Comparison of ENCODE assay signal across 8 cellular contexts in the genomic region with DNA sequence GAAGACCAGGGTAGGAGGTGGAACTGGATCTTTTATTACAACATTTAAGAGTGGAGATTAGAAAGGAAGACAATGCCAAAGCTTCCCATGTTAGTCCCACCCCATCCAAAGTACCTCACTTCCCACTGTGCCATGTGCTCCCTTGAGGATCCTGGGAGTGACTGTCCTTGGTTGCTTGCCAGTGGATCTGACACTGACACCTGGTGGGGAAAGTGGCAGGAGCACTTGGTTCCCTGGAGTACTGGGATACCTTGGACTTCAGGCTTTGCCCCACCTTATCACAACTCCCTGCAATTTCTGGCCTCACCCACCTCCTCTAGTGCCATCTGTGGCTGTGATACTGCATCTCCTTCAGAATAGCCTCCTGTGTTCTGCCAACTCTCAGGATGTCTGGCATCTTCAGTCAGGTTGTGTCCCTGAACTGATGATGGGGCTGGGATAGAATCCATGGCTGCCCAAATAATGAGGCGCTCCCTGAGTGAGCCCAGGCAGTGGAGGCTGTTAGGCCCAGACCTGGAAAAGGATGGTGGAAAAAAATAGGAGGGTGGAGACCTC. TPM values are rescaled to one million over a fixed set of nuclear protein-coding genes. Genes with fewer than 3 reads are reported as not detected.
DNase-seq lines count a peak whose midpoint lies in the region; ATAC-seq and TF ChIP-seq lines count a peak whose summit lies in the region.

No MANE protein-coding gene starts in this region.

- no peak overlapping the region for H3K4me3 ChIP-seq in adrenal gland
- peak overlapping the region in 1 of 4 donors; percentile 73 for H3K4me3 ChIP-seq in tibial nerve

- peaks cover 54% of the 10 kb centered on the region for H3K36me3 Mint-ChIP-seq in activated T-cell treated with anti-CD3 and anti-CD28 coated beads, Interleukin-2, amount 50 U/mL, for 24 hours (ENCODE audit: low read depth)

- H3K27me3 Mint-ChIP-seq in activated T-cell treated with anti-CD3 and anti-CD28 coated beads, Interleukin-2, amount 50 U/mL, for 24 hours: no peaks in the 10 kb centered on the region

- peaks cover 0 to 37% of the 10 kb centered on the region in 2 donors for H3K36me3 ChIP-seq in adrenal gland (replicated peaks in 1 of 2)
- peaks cover 0 to 37% (median 14%) of the 10 kb centered on the region in 3 donors for H3K36me3 ChIP-seq in tibial nerve

- peak overlapping the region in 2 of 5 donors; percentile 91 for H3K27ac ChIP-seq in adrenal gland
- H3K27ac ChIP-seq in tibial nerve: peak overlapping the region in 3 of 4 donors; percentile 91 to 96 (median 94)

- intact Hi-C loops in adrenal gland (cut with DNase I): no loop called here

- H3K27me3 ChIP-seq in adrenal gland: no peaks in the 10 kb centered on the region
- H3K27me3 ChIP-seq in tibial nerve: no peaks in the 10 kb centered on the region

- WGBS in adrenal gland, 4 donors: 82 to 95% (median 87%) methylated on average over 1 of the region's 1 CpG
- 85 to 100% methylated on average over 1 of the region's 1 CpG for WGBS in tibial nerve, 2 donors

- DNase-seq in activated T-cell treated with anti-CD3 and anti-CD28 coated beads, Interleukin-2, amount 50 U/mL, for 24 hours: no peak
- DNase-seq in activated T-cell treated with anti-CD3 and anti-CD28 coated beads for 4 hours (no peak), NCI-H2107 (lab: John Stamatoyannopoulos, UW) (peak; percentile 16), adrenal gland (peak in 6 of 7 donors; percentile 65 to 86 (median 68)), iris pigment epithelial cell (ENCODE audit: low read depth) (peak; percentile 39), tibial nerve (ENCODE audit: low spot score in 2 of 2) (no peak), omental fat pad (ENCODE audit: low spot score) (no peak)
- no peak for DNase-seq in effector CD4-positive, alpha-beta T cell

- H3K4me3 Mint-ChIP-seq in activated T-cell treated with anti-CD3 and anti-CD28 coated beads, Interleukin-2, amount 50 U/mL, for 24 hours: peak overlapping the region; percentile 83

- H3K9me3 Mint-ChIP-seq in activated T-cell treated with anti-CD3 and anti-CD28 coated beads, Interleukin-2, amount 50 U/mL, for 24 hours: no peaks in the 10 kb centered on the region

- H3K4me1 Mint-ChIP-seq in activated T-cell treated with anti-CD3 and anti-CD28 coated beads, Interleukin-2, amount 50 U/mL, for 24 hours (ENCODE audit: low read depth): peaks cover 30% of the 10 kb centered on the region

- H3K27ac Mint-ChIP-seq in activated T-cell treated with anti-CD3 and anti-CD28 coated beads, Interleukin-2, amount 50 U/mL, for 24 hours: peak overlapping the region; percentile 31

- TF ChIP-seq EP300 in tibial nerve (IDR thresholded peaks at IDR 0.05): no peak

- TF ChIP-seq POLR2A in adrenal gland (IDR thresholded peaks at IDR 0.05) (no peak), tibial nerve (IDR thresholded peaks at IDR 0.05) (no peak)

- no peak for ATAC-seq in omental fat pad (ENCODE audit: low FRiP score)

- peaks cover 0 to 19% of the 10 kb centered on the region in 2 donors for H3K4me1 ChIP-seq in adrenal gland (replicated peaks in 1 of 2)
- H3K4me1 ChIP-seq in tibial nerve: peaks cover 0 to 23% (median 10%) of the 10 kb centered on the region in 4 donors

- peak in 4 of 6 experiments; percentile 17 to 24 (median 22) for TF ChIP-seq CTCF in adrenal gland (IDR thresholded peaks at IDR 0.05)
- no peak for TF ChIP-seq CTCF in tibial nerve (IDR thresholded peaks at IDR 0.05)
- TF ChIP-seq CTCF in omental fat pad (IDR thresholded peaks at IDR 0.05): no peak

- H3K9me3 ChIP-seq in adrenal gland (replicated peaks in 1 of 3): no peaks in the 10 kb centered on the region
- H3K9me3 ChIP-seq in tibial nerve: no peaks in the 10 kb centered on the region

RNA-seq across cellular contexts. Expression of a gene that starts 1.3 kb away (rescaled TPM):
- total RNA-seq in adrenal gland: 10 to 100 TPM in 1 of 8 donors, 1 to 10 TPM in 7; 1.2 to 66.8 (median 5.0) TPM
- polyA plus RNA-seq in adrenal gland: 1 to 10 TPM; 2.8 to 3.5 (median 3.2) TPM
- 10 to 100 TPM; 11.4 to 29.3 (median 13.0) TPM for total RNA-seq in tibial nerve
- 1 to 10 TPM; 1.1 to 7.1 (median 2.4) TPM for total RNA-seq in omental fat pad

RNA-seq across cellular contexts. Expression of a gene that starts 16.6 kb away (rescaled TPM):
- 1,000 to 10,000 TPM; 1,083 to 1,590 (median 1,398) TPM for total RNA-seq in adrenal gland
- polyA plus RNA-seq in adrenal gland: 1,000 to 10,000 TPM in 2 of 3 donors, 100 to 1,000 TPM in 1; 897 to 5,418 (median 3,997) TPM
- 100 to 1,000 TPM; 698 to 988 (median 804) TPM for total RNA-seq in tibial nerve
- total RNA-seq in omental fat pad: 100 to 1,000 TPM; 790 to 927 (median 897) TPM

RNA-seq across cellular contexts. Expression of a gene that starts 24.5 kb away (rescaled TPM):
- not detected for total RNA-seq in adrenal gland
- polyA plus RNA-seq in adrenal gland: under 1 TPM; 0.18 to 0.48 (median 0.30) TPM
- total RNA-seq in tibial nerve: under 1 TPM in 1 of 4 donors, not detected in 3; 0.20 TPM
- total RNA-seq in omental fat pad: not detected

RNA-seq across cellular contexts. Expression of a gene that starts 24.9 kb away (rescaled TPM):
- total RNA-seq in adrenal gland: 10 to 100 TPM in 7 of 8 donors, 1 to 10 TPM in 1; 3.7 to 31.5 (median 23.9) TPM
- 10 to 100 TPM; 11.9 to 24.2 (median 17.2) TPM for polyA plus RNA-seq in adrenal gland
- 10 to 100 TPM in 3 of 4 donors, 1 to 10 TPM in 1; 7.5 to 27.6 (median 12.1) TPM for total RNA-seq in tibial nerve
- 10 to 100 TPM; 10.2 to 19.0 (median 14.8) TPM for total RNA-seq in omental fat pad

RNA-seq across cellular contexts. Expression of a gene that starts 29.2 kb away (rescaled TPM):
- total RNA-seq in adrenal gland (100 to 1,000 TPM; 105 to 567 (median 242) TPM), tibial nerve (100 to 1,000 TPM in 1 of 4 donors, 10 to 100 TPM in 3; 75.4 to 107 (median 94.2) TPM), omental fat pad (100 to 1,000 TPM in 3 of 4 donors, 10 to 100 TPM in 1; 99.0 to 143 (median 132) TPM)
- 100 to 1,000 TPM in 2 of 3 donors, 10 to 100 TPM in 1; 92.7 to 727 (median 172) TPM for polyA plus RNA-seq in adrenal gland

Comparison
In these comparisons a context has a peak if more than half of its experiments do, and no peak if none do; other contexts are left out.
1. DNase-seq: peak in NCI-H2107 (single experiment), adrenal gland (6 of 7) and iris pigment epithelial cell (single experiment); none in activated T-cell treated with anti-CD3 and anti-CD28 coated beads, Interleukin-2, amount 50 U/mL, for 24 hours (single experiment), activated T-cell treated with anti-CD3 and anti-CD28 coated beads for 4 hours (single experiment), tibial nerve (0 of 2), effector CD4-positive, alpha-beta T cell (single experiment) and omental fat pad (single experiment).
2. CTCF ChIP-seq: peak in adrenal gland (4 of 6); none in tibial nerve (0 of 5) and omental fat pad (0 of 3).